In the genomic region with DNA sequence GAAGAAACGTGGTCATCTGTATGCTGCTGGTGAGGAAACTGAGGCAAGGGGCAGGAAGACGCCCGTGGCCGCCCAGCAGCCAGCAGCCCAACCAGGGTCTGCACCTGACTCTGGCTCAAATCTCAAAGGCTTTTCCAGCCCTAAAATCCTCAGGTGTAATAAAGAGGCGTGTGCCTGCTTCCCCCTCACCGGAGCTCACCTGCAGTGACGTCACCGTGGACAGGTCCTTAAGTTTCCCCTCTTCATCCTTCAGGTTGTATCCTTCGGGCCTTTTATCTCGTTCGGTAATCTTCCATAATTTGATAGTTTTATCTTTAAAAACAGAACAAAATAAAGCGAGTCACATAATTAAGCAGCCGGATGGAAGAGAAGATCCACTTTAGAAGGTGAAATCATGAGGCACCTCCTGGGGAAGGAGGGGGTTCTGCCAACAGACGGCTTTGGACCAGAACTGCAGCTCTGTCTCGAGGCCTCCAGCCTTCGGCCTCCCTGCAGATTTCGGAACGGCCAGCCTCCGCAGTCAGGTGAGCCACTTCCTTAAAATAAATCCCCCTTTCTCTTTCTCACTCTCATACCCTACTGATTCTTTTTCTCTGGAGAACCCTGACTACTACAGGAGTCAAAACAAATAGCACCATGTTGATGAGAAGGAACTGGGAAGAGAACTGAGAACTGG, we compare ENCODE assay signal across 20 cellular contexts.
"Had no signal": no experiment of that assay in that cellular context is flagged by ENCODE, and none has a peak within 500 bp of the region (broad histone marks: within the 10 kb centered on the region; RNA-seq: fewer than 3 reads in every experiment).

No MANE protein-coding gene starts in this region.

- DNase-seq: Kasumi-1, MM.1S, NCI-H1092 treated with DMSO at 0.1 percent for 48 hours, NCI-H1436, NCI-H187, NCI-H2029, NCI-H2081 treated with DMSO at 0.1 percent for 48 hours, NCI-H2171, NCI-H226, NCI-H446, NCI-H510A, NCI-H524 treated with DMSO at 0.1 percent for 48 hours, NCI-H69, NCI-H774, RPMI8226, SHP77, SK-N-SH had no signal

- FAIRE-seq: K562, RCC 7860 had no signal

- H3K9me3 ChIP-seq: SK-N-SH had no signal

- H3K27ac ChIP-seq: KMS-11 had no signal

- H3K9ac ChIP-seq: KMS-11, SK-N-SH had no signal

- H3K4me3 ChIP-seq: K562 had no signal

- ATAC-seq: K562 had no signal
